Comparison of ENCODE assay signal across 8 cellular contexts in genomic region chr20:59042151-59042795, GRCh38. TPM values are rescaled to one million over a fixed set of nuclear protein-coding genes. Genes with fewer than 3 reads are reported as not detected.
DNase-seq lines count a peak whose midpoint lies in the region; ATAC-seq and TF ChIP-seq lines count a peak whose summit lies in the region.

PRELID3B (minus strand) TSS chr20:59042786; CDS start chr20:59042730, 56 bp downstream.

- H3K27ac ChIP-seq in KOPT-K1 (ENCODE audit: low read depth, low read length, poor library complexity, severe bottlenecking) (peak within 1 kb of the TSS; percentile 70), right atrium auricular region (peak within 1 kb of the TSS; percentile 89 to 93)

- H3K4me1 ChIP-seq in adipocyte (ENCODE audit: control insufficient read depth, insufficient read depth, low read length), result peaks cover 51% of the 10 kb centered on the region
- peaks cover 0 to 28% of the 10 kb centered on the region in 2 donors for H3K4me1 ChIP-seq in right atrium auricular region

- H3K9me3 ChIP-seq in KOPT-K1 (ENCODE audit: insufficient read depth, low read length, poor library complexity, severe bottlenecking), result no peaks in the 10 kb centered on the region
- no peaks in the 10 kb centered on the region for H3K9me3 ChIP-seq in adipocyte (ENCODE audit: control insufficient read depth, low read length)
- no peaks in the 10 kb centered on the region for H3K9me3 ChIP-seq in right atrium auricular region

- H3K27me3 ChIP-seq in adipocyte (replicated peaks; ENCODE audit: control insufficient read depth, insufficient read depth, low read length) (no peaks in the 10 kb centered on the region), right atrium auricular region (no peaks in the 10 kb centered on the region)

- peaks cover 32% of the 10 kb centered on the region for H3K36me3 ChIP-seq in KOPT-K1 (ENCODE audit: insufficient read depth, low read length)
- peaks cover 9% of the 10 kb centered on the region for H3K36me3 ChIP-seq in adipocyte (ENCODE audit: control insufficient read depth, insufficient read depth, low read length, severe bottlenecking)
- H3K36me3 ChIP-seq in right atrium auricular region, result peaks cover 10% of the 10 kb centered on the region

- TF ChIP-seq CTCF in right atrium auricular region (IDR thresholded peaks at IDR 0.05) (peak in 1 of 2 donors; percentile 15), retinal pigment epithelial cell (conservative IDR thresholded peaks at IDR 0.05; ENCODE audit: low read depth, low read length) (no peak)

- no peak for DNase-seq in activated CD4-positive, CD25-positive, alpha-beta regulatory T cell treated with anti-CD3 and anti-CD28 coated beads, Interleukin-2, amount 50 U/mL, for 72 hours
- DNase-seq in adipocyte (ENCODE audit: low read depth) (peak; percentile 55), right atrium auricular region (ENCODE audit: low spot score) (no peak), retinal pigment epithelial cell (ENCODE audit: low read depth) (no peak), NCI-H187 (lab: John Stamatoyannopoulos, UW) (no peak)

- ATAC-seq in activated CD4-positive, CD25-positive, alpha-beta regulatory T cell treated with anti-CD3 and anti-CD28 coated beads, Interleukin-2, amount 50 U/mL, for 24 hours, result peak; percentile 28 to 32
- peak; percentile 31 for ATAC-seq in GM21825 (IDR thresholded peaks at IDR 0.05; ENCODE audit: unreplicated experiment)

- H3K9ac ChIP-seq in adipocyte (ENCODE audit: low read length), result peak within 1 kb of the TSS; percentile 85

- peak within 1 kb of the TSS; percentile 89 for H3K4me3 ChIP-seq in adipocyte (ENCODE audit: low read length)
- H3K4me3 ChIP-seq in right atrium auricular region, result peak within 1 kb of the TSS; percentile 89 to 90
- H3K4me3 ChIP-seq in retinal pigment epithelial cell (ENCODE audit: low read length), result peak within 1 kb of the TSS; percentile 71

RNA-seq across cellular contexts. Expression of gene PRELID3B, which starts in this region (rescaled TPM):
- 10 to 100 TPM; 34.6 to 35.2 TPM for total RNA-seq in right atrium auricular region
